12 cellular contexts compared by ENCODE assay signal in the genomic region with DNA sequence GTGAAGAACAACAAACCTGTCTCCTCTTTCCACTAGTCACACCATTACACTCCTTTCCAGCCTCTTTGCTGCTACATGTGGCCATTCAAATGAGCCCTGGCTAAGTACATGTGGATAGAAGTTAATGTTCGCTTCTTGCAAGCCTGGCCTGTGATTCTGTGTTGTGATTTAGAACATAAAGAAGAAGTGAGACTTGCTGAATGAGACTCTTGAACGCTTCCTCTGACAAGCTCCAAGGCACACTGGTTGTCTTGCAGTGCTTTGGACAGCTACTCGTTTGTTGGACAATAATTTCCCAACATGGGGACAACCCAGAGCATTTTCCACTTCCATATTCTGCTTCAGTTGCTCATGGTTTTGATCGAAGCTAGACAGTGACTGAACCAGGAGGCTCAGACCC. TPM values are rescaled to one million over a fixed set of nuclear protein-coding genes. Genes with fewer than 3 reads are reported as not detected.
DNase-seq lines count a peak whose midpoint lies in the region; ATAC-seq lines count a peak whose summit lies in the region.
"Had no signal": no experiment of that assay in that cellular context is flagged by ENCODE, and none has a peak within 500 bp of the region (broad histone marks: within the 10 kb centered on the region; RNA-seq: fewer than 3 reads in every experiment).

No MANE protein-coding gene starts in this region.

- H3K4me1 Mint-ChIP-seq in T-helper 17 cell, result peaks cover 6% of the 10 kb centered on the region
- H3K4me1 Mint-ChIP-seq: activated naive CD4-positive, alpha-beta T cell treated with anti-CD3 and anti-CD28 coated beads, Interleukin-2, amount 10 ng/mL, durations not matched to agents 7 days and 5 days had no signal

- ATAC-seq in GM18861 (IDR thresholded peaks at IDR 0.05; ENCODE audit: unreplicated experiment) (peak; percentile 65), GM21528 (IDR thresholded peaks at IDR 0.05; ENCODE audit: low FRiP score, unreplicated experiment) (peak; percentile 54), HG03175 (IDR thresholded peaks at IDR 0.05; ENCODE audit: unreplicated experiment) (peak; percentile 57), left lobe of liver (peak; percentile 21), T-helper 17 cell (no peak)
- ATAC-seq: gastrocnemius medialis had no signal

- H3K36me3 Mint-ChIP-seq in T-helper 17 cell (ENCODE audit: low read depth), result peaks cover 5% of the 10 kb centered on the region
- H3K36me3 Mint-ChIP-seq: activated naive CD4-positive, alpha-beta T cell treated with anti-CD3 and anti-CD28 coated beads, Interleukin-2, amount 10 ng/mL, durations not matched to agents 7 days and 5 days had no signal

- H3K27me3 Mint-ChIP-seq in T-helper 17 cell, result peaks cover 74% of the 10 kb centered on the region

- no peak for DNase-seq in left lobe of liver (ENCODE audit: low spot score)
- DNase-seq in T-helper 17 cell, result no peak
- DNase-seq in NCI-H510A (lab: John Stamatoyannopoulos, UW), result no peak
- no peak for DNase-seq in dedifferentiated amniotic fluid mesenchymal stem cell (ENCODE audit: extremely low spot score)
- DNase-seq in hepatic stellate cell (ENCODE audit: low spot score), result no peak
- DNase-seq: activated naive CD4-positive, alpha-beta T cell treated with anti-CD3 and anti-CD28 coated beads, Interleukin-2, amount 10 ng/mL, durations not matched to agents 7 days and 5 days; gastrocnemius medialis; SJCRH30; transverse colon had no signal

- H3K4me3 Mint-ChIP-seq in T-helper 17 cell, result no peak overlapping the region
- H3K4me3 Mint-ChIP-seq: activated naive CD4-positive, alpha-beta T cell treated with anti-CD3 and anti-CD28 coated beads, Interleukin-2, amount 10 ng/mL, durations not matched to agents 7 days and 5 days had no signal

- no peaks in the 10 kb centered on the region for H3K9me3 ChIP-seq in T-helper 17 cell (ENCODE audit: control insufficient read depth, low read length, poor library complexity, severe bottlenecking)
- H3K9me3 ChIP-seq: gastrocnemius medialis, SJCRH30, transverse colon had no signal

- H3K27ac Mint-ChIP-seq in T-helper 17 cell, result no peak overlapping the region
- H3K27ac Mint-ChIP-seq: activated naive CD4-positive, alpha-beta T cell treated with anti-CD3 and anti-CD28 coated beads, Interleukin-2, amount 10 ng/mL, durations not matched to agents 7 days and 5 days had no signal

RNA-seq across cellular contexts. Expression of a gene that starts 57.3 kb away (rescaled TPM):
- total RNA-seq in left lobe of liver (0.30 TPM), T-helper 17 cell (1 to 10 TPM; 1.4 to 2.3 TPM)
- total RNA-seq: SJCRH30 had no signal
